ENCODE assay signal across 1 cellular context in the genomic region with DNA sequence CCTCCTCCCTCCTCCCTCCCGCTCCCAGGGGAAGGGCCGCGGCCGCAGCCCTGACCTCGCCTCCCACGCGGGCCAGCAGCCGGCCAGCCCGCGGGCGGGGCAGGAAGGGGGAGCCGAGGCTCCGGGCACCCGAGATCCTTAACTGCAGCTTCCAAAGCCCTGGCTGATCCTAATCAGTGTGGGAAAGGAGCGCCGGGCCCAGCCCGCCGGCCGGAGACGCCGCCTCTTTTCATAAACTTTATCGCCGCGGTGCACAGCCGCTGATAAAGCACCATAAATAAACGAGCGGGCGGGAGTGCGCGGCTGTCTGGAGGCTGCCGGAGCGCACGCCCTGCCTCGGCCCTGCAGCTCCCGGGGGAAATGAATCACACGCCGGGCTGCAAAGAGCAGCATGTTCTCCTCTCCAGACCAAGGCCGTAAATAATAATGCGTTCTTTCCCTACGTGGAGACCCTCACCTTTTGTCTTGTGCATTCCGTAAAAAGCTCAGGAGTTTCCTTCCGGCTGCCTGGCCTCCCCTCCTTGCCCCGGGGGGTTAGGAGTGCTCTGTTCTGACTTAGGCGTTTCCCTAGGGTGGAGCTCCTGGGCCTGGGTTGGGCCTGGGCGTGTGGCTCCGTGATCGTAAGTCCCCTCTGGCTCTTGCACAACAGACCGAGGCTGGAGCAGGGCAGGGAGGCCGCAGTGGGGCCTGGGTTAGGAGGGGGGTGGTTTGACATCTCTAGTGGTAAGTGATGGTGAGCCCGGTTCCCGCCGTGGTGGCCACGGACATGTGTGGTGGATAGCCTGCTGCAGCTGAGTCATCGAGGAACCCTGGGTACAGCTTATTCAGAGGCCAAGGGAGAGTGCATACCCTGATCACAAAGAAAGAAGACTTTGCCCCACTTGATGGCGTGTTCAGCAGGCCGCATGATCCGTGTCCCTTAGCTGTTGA.
TF ChIP-seq lines count a peak whose summit lies in the region.

No MANE protein-coding gene starts in this region.

TF ChIP-seq in HepG2, 621 proteins besides CTCF, POLR2A, EP300 and RAD21 (continued from another document and continues in another):
- TF ChIP-seq, protein P1, sequence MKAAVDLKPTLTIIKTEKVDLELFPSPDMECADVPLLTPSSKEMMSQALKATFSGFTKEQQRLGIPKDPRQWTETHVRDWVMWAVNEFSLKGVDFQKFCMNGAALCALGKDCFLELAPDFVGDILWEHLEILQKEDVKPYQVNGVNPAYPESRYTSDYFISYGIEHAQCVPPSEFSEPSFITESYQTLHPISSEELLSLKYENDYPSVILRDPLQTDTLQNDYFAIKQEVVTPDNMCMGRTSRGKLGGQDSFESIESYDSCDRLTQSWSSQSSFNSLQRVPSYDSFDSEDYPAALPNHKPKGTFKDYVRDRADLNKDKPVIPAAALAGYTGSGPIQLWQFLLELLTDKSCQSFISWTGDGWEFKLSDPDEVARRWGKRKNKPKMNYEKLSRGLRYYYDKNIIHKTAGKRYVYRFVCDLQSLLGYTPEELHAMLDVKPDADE (CRISPR knock-in tag; IDR thresholded peaks at IDR 0.05): no peak
- TF ChIP-seq HNRNPLL (IDR thresholded peaks at IDR 0.05; ENCODE audit: low read depth, low read length, poor library complexity, severe bottlenecking) (peak; percentile 69), ZNF605 (CRISPR knock-in tag; IDR thresholded peaks at IDR 0.05) (peak; percentile 78), ZNF292 (CRISPR knock-in tag; IDR thresholded peaks at IDR 0.05; ENCODE audit: borderline replicate concordance, low read depth) (0 out of 2 replicates have a peak, but pooled peaks have one; percentile 23), ZNF724P (CRISPR knock-in tag; IDR thresholded peaks at IDR 0.05; ENCODE audit: borderline replicate concordance) (peak; percentile 37; the same call in 1 of the 2 replicates), NR2C2 (CRISPR knock-in tag; IDR thresholded peaks at IDR 0.05; ENCODE audit: borderline replicate concordance) (peak; percentile 30; the same call in 1 of the 2 replicates), ZNF253 (CRISPR knock-in tag; IDR thresholded peaks at IDR 0.05; ENCODE audit: borderline replicate concordance) (0 out of 2 replicates have a peak, but pooled peaks have one; percentile 57), NRL (CRISPR knock-in tag; IDR thresholded peaks at IDR 0.05; ENCODE audit: borderline replicate concordance) (peak; percentile 73; the same call in 1 of the 2 replicates), CEBPB (IDR thresholded peaks at IDR 0.05; ENCODE audit: borderline replicate concordance, low read depth, low read length) (peak; percentile 79; the same call in 1 of the 2 replicates), MAZ (IDR thresholded peaks at IDR 0.05; ENCODE audit: borderline replicate concordance, low read depth, low read length) (peak; percentile 37; the same call in 1 of the 2 replicates), MAZ (CRISPR knock-in tag; IDR thresholded peaks at IDR 0.05; ENCODE audit: low read depth) (no peak), ZIK1 (CRISPR knock-in tag; IDR thresholded peaks at IDR 0.05; ENCODE audit: borderline replicate concordance, low read depth) (no peak), ZZZ3 (CRISPR knock-in tag; IDR thresholded peaks at IDR 0.05; ENCODE audit: borderline replicate concordance) (no peak), SRSF1 (optimal IDR thresholded peaks at IDR 0.05; ENCODE audit: low read depth, low read length) (peak; percentile 70), CENPT (CRISPR knock-in tag; IDR thresholded peaks at IDR 0.05; ENCODE audit: low read depth) (no peak), RNF2 (conservative IDR thresholded peaks at IDR 0.05; ENCODE audit: low read depth) (0 out of 2 replicates have a peak, but pooled peaks have one; percentile 34), KDM3A (CRISPR knock-in tag; IDR thresholded peaks at IDR 0.05; ENCODE audit: low read depth) (0 out of 2 replicates have a peak, but pooled peaks have one; percentile 18), ZBTB7B (CRISPR knock-in tag; IDR thresholded peaks at IDR 0.05) (0 out of 2 replicates have a peak, but pooled peaks have one; percentile 27), ARNTL (CRISPR knock-in tag; IDR thresholded peaks at IDR 0.05) (0 out of 2 replicates have a peak, but pooled peaks have one; percentile 28), ARID2 (CRISPR knock-in tag; IDR thresholded peaks at IDR 0.05; ENCODE audit: borderline replicate concordance) (no peak), ZMYM3 (CRISPR knock-in tag; IDR thresholded peaks at IDR 0.05) (peak; percentile 78; the same call in 1 of the 2 replicates), ZNF263 (CRISPR knock-in tag; IDR thresholded peaks at IDR 0.05) (peak; percentile 76)
- TF ChIP-seq, protein P2, sequence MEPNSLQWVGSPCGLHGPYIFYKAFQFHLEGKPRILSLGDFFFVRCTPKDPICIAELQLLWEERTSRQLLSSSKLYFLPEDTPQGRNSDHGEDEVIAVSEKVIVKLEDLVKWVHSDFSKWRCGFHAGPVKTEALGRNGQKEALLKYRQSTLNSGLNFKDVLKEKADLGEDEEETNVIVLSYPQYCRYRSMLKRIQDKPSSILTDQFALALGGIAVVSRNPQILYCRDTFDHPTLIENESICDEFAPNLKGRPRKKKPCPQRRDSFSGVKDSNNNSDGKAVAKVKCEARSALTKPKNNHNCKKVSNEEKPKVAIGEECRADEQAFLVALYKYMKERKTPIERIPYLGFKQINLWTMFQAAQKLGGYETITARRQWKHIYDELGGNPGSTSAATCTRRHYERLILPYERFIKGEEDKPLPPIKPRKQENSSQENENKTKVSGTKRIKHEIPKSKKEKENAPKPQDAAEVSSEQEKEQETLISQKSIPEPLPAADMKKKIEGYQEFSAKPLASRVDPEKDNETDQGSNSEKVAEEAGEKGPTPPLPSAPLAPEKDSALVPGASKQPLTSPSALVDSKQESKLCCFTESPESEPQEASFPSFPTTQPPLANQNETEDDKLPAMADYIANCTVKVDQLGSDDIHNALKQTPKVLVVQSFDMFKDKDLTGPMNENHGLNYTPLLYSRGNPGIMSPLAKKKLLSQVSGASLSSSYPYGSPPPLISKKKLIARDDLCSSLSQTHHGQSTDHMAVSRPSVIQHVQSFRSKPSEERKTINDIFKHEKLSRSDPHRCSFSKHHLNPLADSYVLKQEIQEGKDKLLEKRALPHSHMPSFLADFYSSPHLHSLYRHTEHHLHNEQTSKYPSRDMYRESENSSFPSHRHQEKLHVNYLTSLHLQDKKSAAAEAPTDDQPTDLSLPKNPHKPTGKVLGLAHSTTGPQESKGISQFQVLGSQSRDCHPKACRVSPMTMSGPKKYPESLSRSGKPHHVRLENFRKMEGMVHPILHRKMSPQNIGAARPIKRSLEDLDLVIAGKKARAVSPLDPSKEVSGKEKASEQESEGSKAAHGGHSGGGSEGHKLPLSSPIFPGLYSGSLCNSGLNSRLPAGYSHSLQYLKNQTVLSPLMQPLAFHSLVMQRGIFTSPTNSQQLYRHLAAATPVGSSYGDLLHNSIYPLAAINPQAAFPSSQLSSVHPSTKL (CRISPR knock-in tag; IDR thresholded peaks at IDR 0.05): peak; percentile 51; the same call in 1 of the 2 replicates
- TF ChIP-seq, protein P3, sequence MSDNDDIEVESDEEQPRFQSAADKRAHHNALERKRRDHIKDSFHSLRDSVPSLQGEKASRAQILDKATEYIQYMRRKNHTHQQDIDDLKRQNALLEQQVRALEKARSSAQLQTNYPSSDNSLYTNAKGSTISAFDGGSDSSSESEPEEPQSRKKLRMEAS (IDR thresholded peaks at IDR 0.05): peak; percentile 66
- TF ChIP-seq, protein P4, sequence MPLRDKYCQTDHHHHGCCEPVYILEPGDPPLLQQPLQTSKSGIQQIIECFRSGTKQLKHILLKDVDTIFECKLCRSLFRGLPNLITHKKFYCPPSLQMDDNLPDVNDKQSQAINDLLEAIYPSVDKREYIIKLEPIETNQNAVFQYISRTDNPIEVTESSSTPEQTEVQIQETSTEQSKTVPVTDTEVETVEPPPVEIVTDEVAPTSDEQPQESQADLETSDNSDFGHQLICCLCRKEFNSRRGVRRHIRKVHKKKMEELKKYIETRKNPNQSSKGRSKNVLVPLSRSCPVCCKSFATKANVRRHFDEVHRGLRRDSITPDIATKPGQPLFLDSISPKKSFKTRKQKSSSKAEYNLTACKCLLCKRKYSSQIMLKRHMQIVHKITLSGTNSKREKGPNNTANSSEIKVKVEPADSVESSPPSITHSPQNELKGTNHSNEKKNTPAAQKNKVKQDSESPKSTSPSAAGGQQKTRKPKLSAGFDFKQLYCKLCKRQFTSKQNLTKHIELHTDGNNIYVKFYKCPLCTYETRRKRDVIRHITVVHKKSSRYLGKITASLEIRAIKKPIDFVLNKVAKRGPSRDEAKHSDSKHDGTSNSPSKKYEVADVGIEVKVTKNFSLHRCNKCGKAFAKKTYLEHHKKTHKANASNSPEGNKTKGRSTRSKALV (CRISPR knock-in tag; IDR thresholded peaks at IDR 0.05): no peak
- TF ChIP-seq, protein P5, sequence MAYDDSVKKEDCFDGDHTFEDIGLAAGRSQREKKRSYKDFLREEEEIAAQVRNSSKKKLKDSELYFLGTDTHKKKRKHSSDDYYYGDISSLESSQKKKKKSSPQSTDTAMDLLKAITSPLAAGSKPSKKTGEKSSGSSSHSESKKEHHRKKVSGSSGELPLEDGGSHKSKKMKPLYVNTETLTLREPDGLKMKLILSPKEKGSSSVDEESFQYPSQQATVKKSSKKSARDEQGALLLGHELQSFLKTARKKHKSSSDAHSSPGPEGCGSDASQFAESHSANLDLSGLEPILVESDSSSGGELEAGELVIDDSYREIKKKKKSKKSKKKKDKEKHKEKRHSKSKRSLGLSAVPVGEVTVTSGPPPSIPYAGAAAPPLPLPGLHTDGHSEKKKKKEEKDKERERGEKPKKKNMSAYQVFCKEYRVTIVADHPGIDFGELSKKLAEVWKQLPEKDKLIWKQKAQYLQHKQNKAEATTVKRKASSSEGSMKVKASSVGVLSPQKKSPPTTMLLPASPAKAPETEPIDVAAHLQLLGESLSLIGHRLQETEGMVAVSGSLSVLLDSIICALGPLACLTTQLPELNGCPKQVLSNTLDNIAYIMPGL (CRISPR knock-in tag; IDR thresholded peaks at IDR 0.05; ENCODE audit: borderline replicate concordance in 1 of 2, low read depth in 1 of 2): peak in 1 of 2 experiments; percentile 47; a peak in 1 of 4 replicates
- TF ChIP-seq, protein P6, sequence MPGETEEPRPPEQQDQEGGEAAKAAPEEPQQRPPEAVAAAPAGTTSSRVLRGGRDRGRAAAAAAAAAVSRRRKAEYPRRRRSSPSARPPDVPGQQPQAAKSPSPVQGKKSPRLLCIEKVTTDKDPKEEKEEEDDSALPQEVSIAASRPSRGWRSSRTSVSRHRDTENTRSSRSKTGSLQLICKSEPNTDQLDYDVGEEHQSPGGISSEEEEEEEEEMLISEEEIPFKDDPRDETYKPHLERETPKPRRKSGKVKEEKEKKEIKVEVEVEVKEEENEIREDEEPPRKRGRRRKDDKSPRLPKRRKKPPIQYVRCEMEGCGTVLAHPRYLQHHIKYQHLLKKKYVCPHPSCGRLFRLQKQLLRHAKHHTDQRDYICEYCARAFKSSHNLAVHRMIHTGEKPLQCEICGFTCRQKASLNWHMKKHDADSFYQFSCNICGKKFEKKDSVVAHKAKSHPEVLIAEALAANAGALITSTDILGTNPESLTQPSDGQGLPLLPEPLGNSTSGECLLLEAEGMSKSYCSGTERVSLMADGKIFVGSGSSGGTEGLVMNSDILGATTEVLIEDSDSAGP (CRISPR knock-in tag; IDR thresholded peaks at IDR 0.05; ENCODE audit: borderline replicate concordance): peak; percentile 74; the same call in 1 of the 2 replicates
- TF ChIP-seq, protein P7, sequence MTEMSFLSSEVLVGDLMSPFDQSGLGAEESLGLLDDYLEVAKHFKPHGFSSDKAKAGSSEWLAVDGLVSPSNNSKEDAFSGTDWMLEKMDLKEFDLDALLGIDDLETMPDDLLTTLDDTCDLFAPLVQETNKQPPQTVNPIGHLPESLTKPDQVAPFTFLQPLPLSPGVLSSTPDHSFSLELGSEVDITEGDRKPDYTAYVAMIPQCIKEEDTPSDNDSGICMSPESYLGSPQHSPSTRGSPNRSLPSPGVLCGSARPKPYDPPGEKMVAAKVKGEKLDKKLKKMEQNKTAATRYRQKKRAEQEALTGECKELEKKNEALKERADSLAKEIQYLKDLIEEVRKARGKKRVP (CRISPR knock-in tag; IDR thresholded peaks at IDR 0.05): peak in 1 of 2 experiments; percentile 24; a peak in 1 of 4 replicates
- TF ChIP-seq, protein P8, sequence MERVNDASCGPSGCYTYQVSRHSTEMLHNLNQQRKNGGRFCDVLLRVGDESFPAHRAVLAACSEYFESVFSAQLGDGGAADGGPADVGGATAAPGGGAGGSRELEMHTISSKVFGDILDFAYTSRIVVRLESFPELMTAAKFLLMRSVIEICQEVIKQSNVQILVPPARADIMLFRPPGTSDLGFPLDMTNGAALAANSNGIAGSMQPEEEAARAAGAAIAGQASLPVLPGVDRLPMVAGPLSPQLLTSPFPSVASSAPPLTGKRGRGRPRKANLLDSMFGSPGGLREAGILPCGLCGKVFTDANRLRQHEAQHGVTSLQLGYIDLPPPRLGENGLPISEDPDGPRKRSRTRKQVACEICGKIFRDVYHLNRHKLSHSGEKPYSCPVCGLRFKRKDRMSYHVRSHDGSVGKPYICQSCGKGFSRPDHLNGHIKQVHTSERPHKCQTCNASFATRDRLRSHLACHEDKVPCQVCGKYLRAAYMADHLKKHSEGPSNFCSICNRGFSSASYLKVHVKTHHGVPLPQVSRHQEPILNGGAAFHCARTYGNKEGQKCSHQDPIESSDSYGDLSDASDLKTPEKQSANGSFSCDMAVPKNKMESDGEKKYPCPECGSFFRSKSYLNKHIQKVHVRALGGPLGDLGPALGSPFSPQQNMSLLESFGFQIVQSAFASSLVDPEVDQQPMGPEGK (CRISPR knock-in tag; IDR thresholded peaks at IDR 0.05): peak; percentile 60
- TF ChIP-seq, protein P9, sequence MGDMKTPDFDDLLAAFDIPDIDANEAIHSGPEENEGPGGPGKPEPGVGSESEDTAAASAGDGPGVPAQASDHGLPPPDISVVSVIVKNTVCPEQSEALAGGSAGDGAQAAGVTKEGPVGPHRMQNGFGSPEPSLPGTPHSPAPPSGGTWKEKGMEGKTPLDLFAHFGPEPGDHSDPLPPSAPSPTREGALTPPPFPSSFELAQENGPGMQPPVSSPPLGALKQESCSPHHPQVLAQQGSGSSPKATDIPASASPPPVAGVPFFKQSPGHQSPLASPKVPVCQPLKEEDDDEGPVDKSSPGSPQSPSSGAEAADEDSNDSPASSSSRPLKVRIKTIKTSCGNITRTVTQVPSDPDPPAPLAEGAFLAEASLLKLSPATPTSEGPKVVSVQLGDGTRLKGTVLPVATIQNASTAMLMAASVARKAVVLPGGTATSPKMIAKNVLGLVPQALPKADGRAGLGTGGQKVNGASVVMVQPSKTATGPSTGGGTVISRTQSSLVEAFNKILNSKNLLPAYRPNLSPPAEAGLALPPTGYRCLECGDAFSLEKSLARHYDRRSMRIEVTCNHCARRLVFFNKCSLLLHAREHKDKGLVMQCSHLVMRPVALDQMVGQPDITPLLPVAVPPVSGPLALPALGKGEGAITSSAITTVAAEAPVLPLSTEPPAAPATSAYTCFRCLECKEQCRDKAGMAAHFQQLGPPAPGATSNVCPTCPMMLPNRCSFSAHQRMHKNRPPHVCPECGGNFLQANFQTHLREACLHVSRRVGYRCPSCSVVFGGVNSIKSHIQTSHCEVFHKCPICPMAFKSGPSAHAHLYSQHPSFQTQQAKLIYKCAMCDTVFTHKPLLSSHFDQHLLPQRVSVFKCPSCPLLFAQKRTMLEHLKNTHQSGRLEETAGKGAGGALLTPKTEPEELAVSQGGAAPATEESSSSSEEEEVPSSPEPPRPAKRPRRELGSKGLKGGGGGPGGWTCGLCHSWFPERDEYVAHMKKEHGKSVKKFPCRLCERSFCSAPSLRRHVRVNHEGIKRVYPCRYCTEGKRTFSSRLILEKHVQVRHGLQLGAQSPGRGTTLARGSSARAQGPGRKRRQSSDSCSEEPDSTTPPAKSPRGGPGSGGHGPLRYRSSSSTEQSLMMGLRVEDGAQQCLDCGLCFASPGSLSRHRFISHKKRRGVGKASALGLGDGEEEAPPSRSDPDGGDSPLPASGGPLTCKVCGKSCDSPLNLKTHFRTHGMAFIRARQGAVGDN (CRISPR knock-in tag; IDR thresholded peaks at IDR 0.05): peak; percentile 88
- TF ChIP-seq, protein P10, sequence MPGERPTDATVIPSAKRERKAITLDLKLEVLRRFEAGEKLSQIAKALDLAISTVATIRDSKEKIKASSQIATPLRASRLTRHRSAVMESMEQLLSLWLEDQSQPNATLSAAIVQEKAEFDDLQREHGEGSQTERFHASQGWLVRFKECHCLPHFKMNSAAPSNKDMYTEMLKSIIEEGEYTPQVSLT (CRISPR knock-in tag; IDR thresholded peaks at IDR 0.05; ENCODE audit: borderline replicate concordance, low read depth): 0 out of 2 replicates have a peak, but pooled peaks have one; percentile 54
